8 cellular contexts compared by ENCODE assay signal in the genomic region with DNA sequence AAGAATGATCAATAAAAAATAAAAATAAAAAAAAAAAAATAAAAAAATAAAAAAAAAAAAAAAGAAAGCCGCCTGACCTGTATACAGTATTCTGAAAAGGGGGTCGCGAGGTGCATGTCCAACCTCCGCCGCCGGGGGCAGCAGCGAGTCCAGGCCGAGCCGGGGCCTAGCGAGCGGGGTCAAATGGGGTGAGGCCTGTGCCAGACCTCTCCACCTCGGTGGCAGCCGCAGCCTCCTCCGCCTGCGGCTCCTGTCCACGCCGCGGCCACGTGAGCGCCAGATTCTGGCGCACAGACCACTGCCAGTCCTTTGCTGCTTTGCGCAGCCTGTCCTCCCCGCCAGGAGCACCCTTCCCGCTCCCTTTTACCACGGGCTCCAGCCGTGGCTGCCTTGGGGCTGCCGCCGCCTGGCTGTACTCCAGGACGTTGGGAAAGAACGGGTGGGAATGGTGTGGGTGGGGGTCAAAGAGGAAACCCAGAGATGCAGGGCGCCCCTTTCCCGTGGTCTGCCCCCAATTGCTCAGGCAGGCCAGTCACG. TPM values are rescaled to one million over a fixed set of nuclear protein-coding genes. Genes with fewer than 3 reads are reported as not detected.
A peak's percentile ranks its signal among the peaks of the same experiment; 100 is the strongest.
DNase-seq lines count a peak whose midpoint lies in the region; TF ChIP-seq lines count a peak whose summit lies in the region.

No MANE protein-coding gene starts in this region.

- no peak overlapping the region for H3K9ac ChIP-seq in smooth muscle cell (ENCODE audit: low read depth)

- H3K27me3 Mint-ChIP-seq in T-helper 2 cell treated with Interferon-gamma antibody and Interleukin-4, amounts not matched to agents 5 μg/mL and 100 μg/mL, for 36 hours (ENCODE audit: low read depth), result no peaks in the 10 kb centered on the region

- in situ Hi-C loops in KBM-7 (cut with MboI; ENCODE audit: low pct_unique_long_range_greater_than_20kb, low sequenced_read_pairs), result no loop called here

- TF ChIP-seq CTCF in smooth muscle cell (IDR thresholded peaks at IDR 0.05; ENCODE audit: borderline replicate concordance, insufficient read depth, poor library complexity, severe bottlenecking), result peak; percentile 63

- peak overlapping the region; percentile 69 for H3K4me2 ChIP-seq in smooth muscle cell

- DNase-seq in NCI-H524 (lab: John Stamatoyannopoulos, UW) (peak; percentile 17 to 46), NCI-H524 treated with DMSO at 0.1 percent for 48 hours (lab: John Stamatoyannopoulos, UW) (no peak), KBM-7 (peak; percentile 89), amygdala (lab: John Stamatoyannopoulos, UW) (peak in 49 of 56 donors; percentile 14 to 85 (median 49)), hypothalamus (lab: John Stamatoyannopoulos, UW) (peak in 47 of 51 donors; percentile 16 to 84 (median 69)), smooth muscle cell (lab: John Stamatoyannopoulos, UW; ENCODE audit: unreplicated experiment) (peak; percentile 40), NCI-H1048 (lab: John Stamatoyannopoulos, UW) (no peak)
- peak; percentile 76 for DNase-seq in T-helper 2 cell treated with Interferon-gamma antibody and Interleukin-4, amounts not matched to agents 5 μg/mL and 100 μg/mL, for 36 hours (ENCODE audit: low spot score)

- H4K20me1 ChIP-seq in smooth muscle cell (ENCODE audit: low read depth), result no peaks in the 10 kb centered on the region

- H3K79me2 ChIP-seq in smooth muscle cell (ENCODE audit: low read depth), result peaks cover 15% of the 10 kb centered on the region

- H3K4me1 Mint-ChIP-seq in T-helper 2 cell treated with Interferon-gamma antibody and Interleukin-4, amounts not matched to agents 5 μg/mL and 100 μg/mL, for 36 hours (ENCODE audit: low read depth), result peaks cover 18% of the 10 kb centered on the region

- H3K4me1 ChIP-seq in smooth muscle cell (ENCODE audit: low read depth), result peaks cover 4% of the 10 kb centered on the region

- peaks cover 11% of the 10 kb centered on the region for H3K36me3 Mint-ChIP-seq in T-helper 2 cell treated with Interferon-gamma antibody and Interleukin-4, amounts not matched to agents 5 μg/mL and 100 μg/mL, for 36 hours (ENCODE audit: low read depth)

- 32% methylated on average over 33 of the region's 33 CpGs for WGBS in smooth muscle cell (ENCODE audit: low lambda C conversion rate)

- no peaks in the 10 kb centered on the region for H3K9me3 ChIP-seq in smooth muscle cell (replicated peaks; ENCODE audit: low read depth)

- no peaks in the 10 kb centered on the region for H3K36me3 ChIP-seq in smooth muscle cell (ENCODE audit: low read depth)

- H3F3A ChIP-seq in smooth muscle cell (ENCODE audit: low read depth), result no peaks in the 10 kb centered on the region

- H3K27me3 ChIP-seq in smooth muscle cell (ENCODE audit: low read depth), result no peaks in the 10 kb centered on the region

- H3K27ac ChIP-seq in smooth muscle cell (ENCODE audit: low read depth), result no peak overlapping the region

- H2AFZ ChIP-seq in smooth muscle cell (ENCODE audit: low read depth), result peak overlapping the region; percentile 37

- H3K9me3 Mint-ChIP-seq in T-helper 2 cell treated with Interferon-gamma antibody and Interleukin-4, amounts not matched to agents 5 μg/mL and 100 μg/mL, for 36 hours, result no peaks in the 10 kb centered on the region

- no peak overlapping the region for H3K4me3 ChIP-seq in smooth muscle cell

- H3K4me3 Mint-ChIP-seq in T-helper 2 cell treated with Interferon-gamma antibody and Interleukin-4, amounts not matched to agents 5 μg/mL and 100 μg/mL, for 36 hours, result no peak overlapping the region

- peak overlapping the region; percentile 79 for H3K27ac Mint-ChIP-seq in T-helper 2 cell treated with Interferon-gamma antibody and Interleukin-4, amounts not matched to agents 5 μg/mL and 100 μg/mL, for 36 hours

RNA-seq across cellular contexts. Expression of gene BCKDK, which starts 2.4 kb away (rescaled TPM):
- 32.1 and 40.5 TPM in 2 replicates for total RNA-seq in smooth muscle cell
- 82.6 and 87.9 TPM in 2 replicates for polyA plus RNA-seq in smooth muscle cell

RNA-seq across cellular contexts. Expression of gene VKORC1, which starts 11.1 kb away (rescaled TPM):
- 232 and 253 TPM in 2 replicates for total RNA-seq in smooth muscle cell
- 340 and 394 TPM in 2 replicates for polyA plus RNA-seq in smooth muscle cell

RNA-seq across cellular contexts. Expression of gene KAT8, which starts 11.7 kb away (rescaled TPM):
- 26.3 and 32.9 TPM in 2 replicates for total RNA-seq in smooth muscle cell
- polyA plus RNA-seq in smooth muscle cell, result 27.4 and 29.1 TPM in 2 replicates

RNA-seq across cellular contexts. Expression of gene PRSS53, which starts 17.0 kb away (rescaled TPM):
- 5.1 and 6.3 TPM in 2 replicates for total RNA-seq in smooth muscle cell
- 0.66 and 1.1 TPM in 2 replicates for polyA plus RNA-seq in smooth muscle cell

RNA-seq across cellular contexts. Expression of gene PRSS8, which starts 29.8 kb away (rescaled TPM):
- total RNA-seq in smooth muscle cell, result 15.1 and 17.3 TPM in 2 replicates
- polyA plus RNA-seq in smooth muscle cell, result 13.9 and 68.0 TPM in 2 replicates

Comparison
In these comparisons a context has a peak if more than half of its experiments do, and no peak if none do; other contexts are left out.
1. DNase-seq: peak in NCI-H524 (2 of 2), KBM-7 (single experiment), T-helper 2 cell treated with Interferon-gamma antibody and Interleukin-4, amounts not matched to agents 5 μg/mL and 100 μg/mL, for 36 hours (single experiment), amygdala (49 of 56), hypothalamus (47 of 51) and smooth muscle cell (single experiment); none in NCI-H524 treated with DMSO at 0.1 percent for 48 hours (single experiment) and NCI-H1048 (single experiment).